ENCODE assay signal across 8 cellular contexts in genomic region chr5:79236364-79236969, GRCh38. TPM values are rescaled to one million over a fixed set of nuclear protein-coding genes. Genes with fewer than 3 reads are reported as not detected.
DNase-seq lines count a peak whose midpoint lies in the region; ATAC-seq and TF ChIP-seq lines count a peak whose summit lies in the region.

No MANE protein-coding gene starts in this region.

- DNase-seq in NCI-H1417 (lab: John Stamatoyannopoulos, UW) (peak; percentile 59 to 84 (median 81)), NCI-H1417 treated with DMSO at 0.1 percent for 48 hours (lab: John Stamatoyannopoulos, UW) (no peak), NB4 (ENCODE audit: low read depth) (peak; percentile 63), foreskin keratinocyte (peak in 1 of 2 donors; percentile 2), mucosa of gallbladder (ENCODE audit: low spot score) (no peak)
- DNase-seq in activated T-helper 2 cell treated with anti-CD3 and anti-CD28 coated beads, Interferon-gamma antibody, Interleukin-2, Interleukin-4, amounts not matched to agents 10 μg/mL and 5 μg/mL and 100 μg/mL, durations not matched to agents 14 hours and 24 hours and 36 hours (ENCODE audit: low spot score), result peak; percentile 32

- no peak for TF ChIP-seq POLR2A in NB4 (IDR thresholded peaks at IDR 0.05; ENCODE audit: extremely low read depth, insufficient read length)

- H3K36me3 ChIP-seq in HEK293 (ENCODE audit: control insufficient read depth in 2 of 2, insufficient read depth in 1 of 2, low read length in 2 of 2), result no peaks in the 10 kb centered on the region
- H3K36me3 ChIP-seq in neutrophil, result no peaks in the 10 kb centered on the region

- peak overlapping the region; percentile 88 for H3K27ac ChIP-seq in HEK293 (ENCODE audit: extremely low read depth, low read depth, low read length)
- peak overlapping the region; percentile 97 for H3K27ac ChIP-seq in foreskin keratinocyte
- H3K27ac ChIP-seq in neutrophil, result peak overlapping the region; percentile 71

- peaks cover 3% of the 10 kb centered on the region for H3K36me3 Mint-ChIP-seq in activated T-helper 2 cell treated with anti-CD3 and anti-CD28 coated beads, Interferon-gamma antibody, Interleukin-2, Interleukin-4, amounts not matched to agents 10 μg/mL and 5 μg/mL and 100 μg/mL, durations not matched to agents 14 hours and 24 hours and 36 hours (ENCODE audit: low read depth)

- CTCF ChIA-PET in HEK293 (lab: Yijun Ruan, JAX), result interaction anchor here (0.6 to 1.1 kb wide), 4 partner anchors 17 to 337 kb away, joined by 3 to 6 read pairs (median 3); no protein-coding TSS in a partner anchor

- ATAC-seq in foreskin keratinocyte, result peak; percentile 13

- H3K4me3 ChIP-seq in HEK293 (ENCODE audit: low read depth, low read length) (peak overlapping the region; percentile 93), NB4 (ENCODE audit: low read depth, low read length) (peak overlapping the region; percentile 84), neutrophil (ENCODE audit: low read depth in 1 of 2, low read length in 1 of 2) (peak overlapping the region; percentile 75 to 81)

- intact Hi-C loops in activated T-helper 2 cell treated with anti-CD3 and anti-CD28 coated beads, Interferon-gamma antibody, Interleukin-2, Interleukin-4, amounts not matched to agents 10 μg/mL and 5 μg/mL and 100 μg/mL, durations not matched to agents 14 hours and 24 hours and 36 hours (cut with micrococcal nuclease), result loop anchor here (1.0 to 10.0 kb wide), 4 partner anchors 277 to 1418 kb away; partner anchors contain the start of genes DHFR, MSH3, MTX3 and TENT2

- no peaks in the 10 kb centered on the region for H3K27me3 Mint-ChIP-seq in activated T-helper 2 cell treated with anti-CD3 and anti-CD28 coated beads, Interferon-gamma antibody, Interleukin-2, Interleukin-4, amounts not matched to agents 10 μg/mL and 5 μg/mL and 100 μg/mL, durations not matched to agents 14 hours and 24 hours and 36 hours (ENCODE audit: low read depth)

- TF ChIP-seq CTCF in HEK293 (tag by site-specific recombination; IDR thresholded peaks at IDR 0.05) (no peak), NB4 (IDR thresholded peaks at IDR 0.05; ENCODE audit: low read depth, low read length) (no peak), foreskin keratinocyte (conservative IDR thresholded peaks at IDR 0.05) (no peak), neutrophil (IDR thresholded peaks at IDR 0.05) (no peak)

- H3K4me1 ChIP-seq in HEK293 (ENCODE audit: control insufficient read depth, insufficient read depth, low read length) (peaks cover 9% of the 10 kb centered on the region; the same call in 1 of the 2 replicates), foreskin keratinocyte (peaks cover 12% of the 10 kb centered on the region), neutrophil (ENCODE audit: control insufficient read depth in 1 of 2, insufficient read depth in 1 of 2, low read depth in 1 of 2, low read length in 1 of 2) (peaks cover 15 to 23% of the 10 kb centered on the region in 2 experiments)

- peak overlapping the region; percentile 60 for H3K27ac Mint-ChIP-seq in activated T-helper 2 cell treated with anti-CD3 and anti-CD28 coated beads, Interferon-gamma antibody, Interleukin-2, Interleukin-4, amounts not matched to agents 10 μg/mL and 5 μg/mL and 100 μg/mL, durations not matched to agents 14 hours and 24 hours and 36 hours

- H3K9me3 Mint-ChIP-seq in activated T-helper 2 cell treated with anti-CD3 and anti-CD28 coated beads, Interferon-gamma antibody, Interleukin-2, Interleukin-4, amounts not matched to agents 10 μg/mL and 5 μg/mL and 100 μg/mL, durations not matched to agents 14 hours and 24 hours and 36 hours, result no peaks in the 10 kb centered on the region

- no peaks in the 10 kb centered on the region for H3K9me3 ChIP-seq in HEK293 (ENCODE audit: control insufficient read depth, insufficient read depth, low read depth, low read length)
- no peaks in the 10 kb centered on the region for H3K9me3 ChIP-seq in neutrophil

- POLR2A ChIA-PET in HEK293 (lab: Yijun Ruan, JAX), result interaction anchor here (0.6 to 3.0 kb wide), 2 partner anchors 277 to 1346 kb away, joined by 3 to 19 read pairs; partner anchors contain the start of gene HOMER1

- H3K4me1 Mint-ChIP-seq in activated T-helper 2 cell treated with anti-CD3 and anti-CD28 coated beads, Interferon-gamma antibody, Interleukin-2, Interleukin-4, amounts not matched to agents 10 μg/mL and 5 μg/mL and 100 μg/mL, durations not matched to agents 14 hours and 24 hours and 36 hours (ENCODE audit: low read depth), result peaks cover 23% of the 10 kb centered on the region

- H3K4me3 Mint-ChIP-seq in activated T-helper 2 cell treated with anti-CD3 and anti-CD28 coated beads, Interferon-gamma antibody, Interleukin-2, Interleukin-4, amounts not matched to agents 10 μg/mL and 5 μg/mL and 100 μg/mL, durations not matched to agents 14 hours and 24 hours and 36 hours (ENCODE audit: low read depth), result peak overlapping the region; percentile 86

- H3K27me3 ChIP-seq in foreskin keratinocyte, result no peaks in the 10 kb centered on the region
- peaks cover 45% of the 10 kb centered on the region for H3K27me3 ChIP-seq in neutrophil

TF ChIP-seq in HEK293, 187 proteins besides CTCF, POLR2A, EP300 and RAD21 (continues in another document):
- TF ChIP-seq ZSCAN30 (tag by site-specific recombination; IDR thresholded peaks at IDR 0.05) (peak; percentile 68), ZNF571 (tag by site-specific recombination; IDR thresholded peaks at IDR 0.05) (no peak), ZNF76 (tag by site-specific recombination; IDR thresholded peaks at IDR 0.05; ENCODE audit: borderline replicate concordance, low read depth) (0 out of 2 replicates have a peak, but pooled peaks have one; percentile 5), ZNF510 (tag by site-specific recombination; IDR thresholded peaks at IDR 0.05; ENCODE audit: insufficient replicate concordance) (no peak), HOXD13 (CRISPR knock-in tag; IDR thresholded peaks at IDR 0.05; ENCODE audit: borderline replicate concordance) (no peak), ZNF473 (tag by site-specific recombination; IDR thresholded peaks at IDR 0.05) (no peak), ZBTB6 (tag by site-specific recombination; IDR thresholded peaks at IDR 0.05) (0 out of 2 replicates have a peak, but pooled peaks have one; percentile 20), ZNF660 (tag by site-specific recombination; IDR thresholded peaks at IDR 0.05) (0 out of 2 replicates have a peak, but pooled peaks have one; percentile 27), GLIS2 (tag by site-specific recombination; IDR thresholded peaks at IDR 0.05) (peak; percentile 45; the same call in 1 of the 2 replicates), ZBTB20 (tag by site-specific recombination; IDR thresholded peaks at IDR 0.05) (0 out of 2 replicates have a peak, but pooled peaks have one; percentile 2), ZBTB26 (tag by site-specific recombination; optimal IDR thresholded peaks at IDR 0.05) (peak; percentile 10), ZNF521 (tag by site-specific recombination; IDR thresholded peaks at IDR 0.05) (no peak), PATZ1 (tag by site-specific recombination; IDR thresholded peaks at IDR 0.05) (no peak; the same call in 1 of the 2 replicates), SP3 (tag by site-specific recombination; IDR thresholded peaks at IDR 0.05) (no peak)

RNA-seq across cellular contexts. Expression of gene JMY, which starts 0.5 kb away (rescaled TPM):
- total RNA-seq in activated T-helper 2 cell treated with anti-CD3 and anti-CD28 coated beads, Interferon-gamma antibody, Interleukin-2, Interleukin-4, amounts not matched to agents 10 μg/mL and 5 μg/mL and 100 μg/mL, durations not matched to agents 14 hours and 24 hours and 36 hours, result 4.4 and 5.8 TPM in 2 replicates
- total RNA-seq in foreskin keratinocyte (5.2 and 5.8 TPM in 2 replicates), mucosa of gallbladder (15.8 TPM)
- polyA plus RNA-seq in foreskin keratinocyte, result 0.93 and 0.97 TPM in 2 replicates

Comparison
In these comparisons a context has a peak if more than half of its experiments do, and no peak if none do; other contexts are left out.
1. DNase-seq: peak in NCI-H1417 (3 of 3), NB4 (single experiment) and activated T-helper 2 cell treated with anti-CD3 and anti-CD28 coated beads, Interferon-gamma antibody, Interleukin-2, Interleukin-4, amounts not matched to agents 10 μg/mL and 5 μg/mL and 100 μg/mL, durations not matched to agents 14 hours and 24 hours and 36 hours (single experiment); none in NCI-H1417 treated with DMSO at 0.1 percent for 48 hours (single experiment) and mucosa of gallbladder (single experiment).
2. Peak in every context shown above with its lines, with median percentiles within 50 percentile points of each other: H3K27ac ChIP-seq and H3K4me3 ChIP-seq.